7 cellular contexts compared by ENCODE assay signal in genomic region chr6:166998256-166999144, GRCh38. TPM values are rescaled to one million over a fixed set of nuclear protein-coding genes. Genes with fewer than 3 reads are reported as not detected.
DNase-seq lines count a peak whose midpoint lies in the region; ATAC-seq and TF ChIP-seq lines count a peak whose summit lies in the region.

No MANE protein-coding gene starts in this region.

- H3K36me3 Mint-ChIP-seq in HFFc6 (ENCODE audit: low read depth): peaks cover 10% of the 10 kb centered on the region; the same call in 1 of the 2 replicates

- peaks cover 20% of the 10 kb centered on the region; the same call in 1 of the 2 replicates for H3K79me2 ChIP-seq in OCI-LY1 (ENCODE audit: insufficient read depth, low read length)

- DNase-seq in HFFc6 (no peak), ascending aorta (ENCODE audit: low spot score in 2 of 2) (peak in 1 of 2 donors; percentile 65), iPS-NIHi7 (ENCODE audit: extremely low spot score) (peak; percentile 24), dermis blood vessel endothelial cell (no peak)
- peak; percentile 4 for DNase-seq in stimulated activated CD8-positive, alpha-beta memory T cell treated with anti-CD3 and anti-CD28 coated beads, Interleukin-4, amount 100 ng/mL, for 24 hours (ENCODE audit: low read depth)

- no peaks in the 10 kb centered on the region for H3K27me3 Mint-ChIP-seq in HFFc6 (ENCODE audit: insufficient read depth)

- no peaks in the 10 kb centered on the region for H3K9me3 Mint-ChIP-seq in HFFc6

- TF ChIP-seq CTCF in HFFc6 (IDR thresholded peaks at IDR 0.05) (no peak), OCI-LY1 (IDR thresholded peaks at IDR 0.05; ENCODE audit: low read length) (0 out of 2 replicates have a peak, but pooled peaks have one; percentile 11), ascending aorta (IDR thresholded peaks at IDR 0.05) (no peak)

- peak overlapping the region; percentile 92 for H3K4me3 ChIP-seq in OCI-LY1 (ENCODE audit: low read depth, low read length, poor library complexity, severe bottlenecking)
- peak overlapping the region; percentile 72 to 96 for H3K4me3 ChIP-seq in ascending aorta

- ATAC-seq in GM18517 (IDR thresholded peaks at IDR 0.05; ENCODE audit: unreplicated experiment): peak; percentile 6

- H3F3A ChIP-seq in OCI-LY1 (ENCODE audit: insufficient read depth, low read length): no peaks in the 10 kb centered on the region

- H3K4me1 Mint-ChIP-seq in HFFc6 (ENCODE audit: low read depth): peaks cover 37% of the 10 kb centered on the region

- peak overlapping the region; percentile 85 for H3K4me3 Mint-ChIP-seq in HFFc6

- no peaks in the 10 kb centered on the region for H3K27me3 ChIP-seq in OCI-LY1 (ENCODE audit: insufficient read depth, low read length)
- no peaks in the 10 kb centered on the region for H3K27me3 ChIP-seq in ascending aorta

- H2AFZ ChIP-seq in OCI-LY1 (ENCODE audit: low read length): no peak overlapping the region

- H3K4me2 ChIP-seq in OCI-LY1 (ENCODE audit: low read length): peak overlapping the region; percentile 93

- peak overlapping the region; percentile 71 for H3K27ac Mint-ChIP-seq in HFFc6

- intact Hi-C loops in ascending aorta (cut with DNase I): loop anchor here (1.0 to 2.0 kb wide), 3 partner anchors 42 to 616 kb away; partner anchors contain the start of genes MPC1, RNASET2 and RPS6KA2

- no peaks in the 10 kb centered on the region for H4K20me1 ChIP-seq in OCI-LY1 (ENCODE audit: insufficient read depth, low read length)

- H3K9me2 ChIP-seq in OCI-LY1 (ENCODE audit: low read depth, low read length): no peaks in the 10 kb centered on the region

- H3K36me3 ChIP-seq in OCI-LY1 (ENCODE audit: insufficient read depth, low read length) (peaks cover 22% of the 10 kb centered on the region; the same call in 1 of the 2 replicates), ascending aorta (no peaks in the 10 kb centered on the region)

- peak overlapping the region; percentile 89 for H3K9ac ChIP-seq in OCI-LY1 (ENCODE audit: low read length)

- no peak overlapping the region for H3K27ac ChIP-seq in OCI-LY1 (ENCODE audit: low read depth, low read length, poor library complexity, severe bottlenecking)
- peak overlapping the region; percentile 14 to 24 for H3K27ac ChIP-seq in ascending aorta

- H3K4me1 ChIP-seq in OCI-LY1 (ENCODE audit: insufficient read depth, low read length, severe bottlenecking) (peaks cover 37% of the 10 kb centered on the region), ascending aorta (peaks cover 7 to 12% of the 10 kb centered on the region in 2 donors)

- H3K9me3 ChIP-seq in OCI-LY1 (ENCODE audit: low read length) (no peaks in the 10 kb centered on the region), ascending aorta (no peaks in the 10 kb centered on the region)

RNA-seq across cellular contexts. Expression of gene CEP43, which starts 0.7 kb away (rescaled TPM):
- 10 to 100 TPM; 16.5 to 24.8 (median 21.0) TPM for total RNA-seq in HFFc6 (2021; fragmentation: NEBNext Ultra II Directional; extraction: Animal tissue kit (Norgen Biotek cat#: 25700))
- total RNA-seq in ascending aorta (10.7 TPM), dermis blood vessel endothelial cell (14.3 and 15.7 TPM in 2 replicates)

RNA-seq across cellular contexts. Expression of gene RNASET2, which starts 42.1 kb away (rescaled TPM):
- 10 to 100 TPM; 15.1 to 28.9 (median 16.5) TPM for total RNA-seq in HFFc6 (2021; fragmentation: NEBNext Ultra II Directional; extraction: Animal tissue kit (Norgen Biotek cat#: 25700))
- total RNA-seq in ascending aorta: 51.9 TPM
- total RNA-seq in dermis blood vessel endothelial cell: 8.9 and 12.6 TPM in 2 replicates

Comparison
In these comparisons a context has a peak if more than half of its experiments do, and no peak if none do; other contexts are left out.
1. DNase-seq: peak in iPS-NIHi7 (single experiment) and stimulated activated CD8-positive, alpha-beta memory T cell treated with anti-CD3 and anti-CD28 coated beads, Interleukin-4, amount 100 ng/mL, for 24 hours (single experiment); none in HFFc6 (single experiment) and dermis blood vessel endothelial cell (single experiment).